1 cellular context compared by ENCODE assay signal in genomic region chr2:48345176-48345575, GRCh38.
TF ChIP-seq lines count a peak whose summit lies in the region.

No MANE protein-coding gene starts in this region.

TF ChIP-seq in SK-N-SH, 30 proteins besides CTCF, POLR2A, EP300 and RAD21 (continued from another document):
- TF ChIP-seq IRF3 (IDR thresholded peaks at IDR 0.05; ENCODE audit: low read depth, low read length) (no peak), EZH2phosphoT487 (IDR thresholded peaks at IDR 0.05; ENCODE audit: borderline replicate concordance, low read depth) (no peak), FOXJ3 (CRISPR knock-in tag; IDR thresholded peaks at IDR 0.05) (no peak), ZBTB33 (IDR thresholded peaks at IDR 0.05; ENCODE audit: borderline replicate concordance, low read depth) (no peak), CHD2 (IDR thresholded peaks at IDR 0.05; ENCODE audit: low read length, partially characterized antibody) (no peak), YY1 (IDR thresholded peaks at IDR 0.05; ENCODE audit: low read depth) (no peak)
TF ChIP-seq in SK-N-SH: peak in this region for 0.
